Comparison of ENCODE assay signal across 38 cellular contexts in genomic region chr4:153314915-153315314, GRCh38. TPM values are rescaled to one million over a fixed set of nuclear protein-coding genes. Genes with fewer than 3 reads are reported as not detected.
"Had no signal": no experiment of that assay in that cellular context is flagged by ENCODE, and none has a peak within 500 bp of the region (broad histone marks: within the 10 kb centered on the region; RNA-seq: fewer than 3 reads in every experiment).

No MANE protein-coding gene starts in this region.

- H3K27ac Mint-ChIP-seq: activated CD4-positive, alpha-beta memory T cell treated with anti-CD3 and anti-CD28 coated beads for 36 hours; activated CD4-positive, alpha-beta T cell treated with anti-CD3 and anti-CD28 coated beads for 36 hours; activated CD4-positive, alpha-beta T cell treated with anti-CD3 and anti-CD28 coated beads, Interleukin-2, amount 10 ng/mL, durations not matched to agents 24 days and 14 days; activated CD8-positive, alpha-beta memory T cell treated with anti-CD3 and anti-CD28 coated beads, Interleukin-2, amount 10 ng/mL, durations not matched to agents 7 days and 5 days; activated CD8-positive, alpha-beta T cell treated with anti-CD3 and anti-CD28 coated beads, Interleukin-2, amount 10 ng/mL, durations not matched to agents 7 days and 5 days; activated naive CD4-positive, alpha-beta T cell treated with anti-CD3 and anti-CD28 coated beads for 36 hours; activated naive CD4-positive, alpha-beta T cell treated with anti-CD3 and anti-CD28 coated beads, Interleukin-2, amount 50 U/mL, for 24 hours; activated naive CD8-positive, alpha-beta T cell treated with anti-CD3 and anti-CD28 coated beads for 36 hours; activated naive CD8-positive, alpha-beta T cell treated with anti-CD3 and anti-CD28 coated beads, Interleukin-2, amount 50 U/mL, for 24 hours; activated T-helper 1 cell treated with anti-CD3 and anti-CD28 coated beads, Interleukin-12 subunit alpha, Interleukin-12 subunit beta, Interleukin-2, Interleukin-4 antibody, amounts not matched to agents 30 ng/mL and 10 ng/mL and 1 ng/mL, durations not matched to agents 14 hours and 24 hours and 36 hours; activated T-helper 2 cell treated with anti-CD3 and anti-CD28 coated beads, Interferon-gamma antibody, Interleukin-2, Interleukin-4, amounts not matched to agents 10 μg/mL and 5 μg/mL and 100 μg/mL, durations not matched to agents 14 hours and 24 hours and 36 hours; dendritic cell treated with granulocyte-macrophage colony-stimulating factor and Interleukin-4, amounts not matched to agents 40 ng/mL and 50 ng/mL, for 4 days; endodermal cell; T-helper 17 cell; T-helper 2 cell treated with Interferon-gamma antibody and Interleukin-4, amounts not matched to agents 5 μg/mL and 100 μg/mL, for 36 hours had no signal

- H3K4me1 ChIP-seq: adrenal gland, body of pancreas, breast epithelium, esophagus muscularis mucosa, foreskin keratinocyte, gastrocnemius medialis had no signal

- H3K4me3 ChIP-seq: adrenal gland, body of pancreas, breast epithelium, cardiac muscle cell, coronary artery, dorsolateral prefrontal cortex, esophagus muscularis mucosa, gastrocnemius medialis, heart left ventricle had no signal

- H3K27ac ChIP-seq: adrenal gland, body of pancreas, breast epithelium, cardiac muscle cell, coronary artery, esophagus muscularis mucosa, foreskin keratinocyte, gastrocnemius medialis, heart left ventricle, WERI-Rb-1 had no signal

- H3K36me3 ChIP-seq: breast epithelium, cardiac muscle cell had no signal

- ATAC-seq: activated CD4-positive, alpha-beta T cell treated with anti-CD3 and anti-CD28 coated beads for 36 hours; activated CD8-positive, alpha-beta memory T cell treated with anti-CD3 and anti-CD28 coated beads, Interleukin-2, amount 10 ng/mL, durations not matched to agents 7 days and 5 days; activated CD8-positive, alpha-beta T cell treated with anti-CD3 and anti-CD28 coated beads, Interleukin-2, amount 10 ng/mL, durations not matched to agents 7 days and 5 days; activated naive CD8-positive, alpha-beta T cell treated with anti-CD3 and anti-CD28 coated beads, Interleukin-2, amount 50 U/mL, for 24 hours; body of pancreas; foreskin keratinocyte; gastrocnemius medialis; heart left ventricle; T-helper 17 cell had no signal

- DNase-seq: activated CD4-positive, alpha-beta memory T cell treated with anti-CD3 and anti-CD28 coated beads for 36 hours; activated CD4-positive, alpha-beta T cell treated with anti-CD3 and anti-CD28 coated beads for 36 hours; activated CD4-positive, alpha-beta T cell treated with anti-CD3 and anti-CD28 coated beads, Interleukin-2, amount 10 ng/mL, durations not matched to agents 24 days and 14 days; activated CD4-positive, CD25-positive, alpha-beta regulatory T cell; activated CD4-positive, CD25-positive, alpha-beta regulatory T cell treated with anti-CD3 and anti-CD28 coated beads, Interleukin-2, amount 50 U/mL, for 72 hours; activated CD8-positive, alpha-beta memory T cell treated with anti-CD3 and anti-CD28 coated beads, Interleukin-2, amount 10 ng/mL, durations not matched to agents 7 days and 5 days; activated CD8-positive, alpha-beta memory T cell treated with anti-CD3 and anti-CD28 coated beads, Interleukin-2, amount 50 U/mL, for 4 hours; activated CD8-positive, alpha-beta T cell treated with anti-CD3 and anti-CD28 coated beads, Interleukin-2, amount 10 ng/mL, durations not matched to agents 7 days and 5 days; activated effector memory CD4-positive, alpha-beta T cell treated with anti-CD3 and anti-CD28 coated beads, Interleukin-2, amount 50 U/mL, for 16 hours; activated naive CD4-positive, alpha-beta T cell treated with anti-CD3 and anti-CD28 coated beads for 36 hours; activated naive CD8-positive, alpha-beta T cell treated with anti-CD3 and anti-CD28 coated beads for 36 hours; activated naive CD8-positive, alpha-beta T cell treated with anti-CD3 and anti-CD28 coated beads, Interleukin-2, amount 50 U/mL, for 24 hours; activated T-cell treated with anti-CD3 and anti-CD28 coated beads, Interleukin-2, amount 50 U/mL, for 1 hour; activated T-cell treated with anti-CD3 and anti-CD28 coated beads, Interleukin-2, amount 50 U/mL, for 48 hours; adrenal gland; amygdala; aorta; body of pancreas; central memory CD4-positive, alpha-beta T cell; dorsolateral prefrontal cortex; effector memory CD4-positive, alpha-beta T cell; endodermal cell; foreskin keratinocyte; gastrocnemius medialis; glutamatergic neuron; heart left ventricle; T-helper 17 cell; T1000; WERI-Rb-1 had no signal

- H3K27me3 ChIP-seq: adrenal gland, body of pancreas, breast epithelium, cardiac muscle cell, dorsolateral prefrontal cortex, esophagus muscularis mucosa, foreskin keratinocyte, gastrocnemius medialis, heart left ventricle had no signal

- H3K27me3 Mint-ChIP-seq: activated CD4-positive, alpha-beta memory T cell treated with anti-CD3 and anti-CD28 coated beads for 36 hours; activated CD4-positive, alpha-beta T cell treated with anti-CD3 and anti-CD28 coated beads for 36 hours; activated naive CD4-positive, alpha-beta T cell treated with anti-CD3 and anti-CD28 coated beads, Interleukin-2, amount 50 U/mL, for 24 hours; activated naive CD8-positive, alpha-beta T cell treated with anti-CD3 and anti-CD28 coated beads for 36 hours; activated naive CD8-positive, alpha-beta T cell treated with anti-CD3 and anti-CD28 coated beads, Interleukin-2, amount 50 U/mL, for 24 hours; dendritic cell treated with granulocyte-macrophage colony-stimulating factor and Interleukin-4, amounts not matched to agents 40 ng/mL and 50 ng/mL, for 4 days; T-helper 17 cell had no signal

- H3K4me1 Mint-ChIP-seq: activated CD4-positive, alpha-beta T cell treated with anti-CD3 and anti-CD28 coated beads for 36 hours; activated CD4-positive, alpha-beta T cell treated with anti-CD3 and anti-CD28 coated beads, Interleukin-2, amount 10 ng/mL, durations not matched to agents 24 days and 14 days; activated CD8-positive, alpha-beta memory T cell treated with anti-CD3 and anti-CD28 coated beads, Interleukin-2, amount 10 ng/mL, durations not matched to agents 7 days and 5 days; activated naive CD4-positive, alpha-beta T cell treated with anti-CD3 and anti-CD28 coated beads, Interleukin-2, amount 50 U/mL, for 24 hours; activated naive CD8-positive, alpha-beta T cell treated with anti-CD3 and anti-CD28 coated beads for 36 hours; activated naive CD8-positive, alpha-beta T cell treated with anti-CD3 and anti-CD28 coated beads, Interleukin-2, amount 50 U/mL, for 24 hours; endodermal cell; T-helper 17 cell had no signal

- H3K36me3 Mint-ChIP-seq: activated CD4-positive, alpha-beta memory T cell treated with anti-CD3 and anti-CD28 coated beads for 36 hours; activated CD8-positive, alpha-beta memory T cell treated with anti-CD3 and anti-CD28 coated beads, Interleukin-2, amount 10 ng/mL, durations not matched to agents 7 days and 5 days; activated naive CD8-positive, alpha-beta T cell treated with anti-CD3 and anti-CD28 coated beads for 36 hours had no signal

- H3K4me3 Mint-ChIP-seq: activated CD4-positive, alpha-beta memory T cell treated with anti-CD3 and anti-CD28 coated beads for 36 hours; activated CD4-positive, alpha-beta T cell treated with anti-CD3 and anti-CD28 coated beads for 36 hours; activated CD4-positive, alpha-beta T cell treated with anti-CD3 and anti-CD28 coated beads, Interleukin-2, amount 10 ng/mL, durations not matched to agents 24 days and 14 days; activated CD8-positive, alpha-beta memory T cell treated with anti-CD3 and anti-CD28 coated beads, Interleukin-2, amount 10 ng/mL, durations not matched to agents 7 days and 5 days; activated CD8-positive, alpha-beta T cell treated with anti-CD3 and anti-CD28 coated beads, Interleukin-2, amount 10 ng/mL, durations not matched to agents 7 days and 5 days; activated naive CD4-positive, alpha-beta T cell treated with anti-CD3 and anti-CD28 coated beads for 36 hours; activated naive CD4-positive, alpha-beta T cell treated with anti-CD3 and anti-CD28 coated beads, Interleukin-2, amount 50 U/mL, for 24 hours; activated naive CD8-positive, alpha-beta T cell treated with anti-CD3 and anti-CD28 coated beads for 36 hours; activated naive CD8-positive, alpha-beta T cell treated with anti-CD3 and anti-CD28 coated beads, Interleukin-2, amount 50 U/mL, for 24 hours; activated T-helper 1 cell treated with anti-CD3 and anti-CD28 coated beads, Interleukin-12 subunit alpha, Interleukin-12 subunit beta, Interleukin-2, Interleukin-4 antibody, amounts not matched to agents 30 ng/mL and 10 ng/mL and 1 ng/mL, durations not matched to agents 14 hours and 24 hours and 36 hours; dendritic cell treated with granulocyte-macrophage colony-stimulating factor and Interleukin-4, amounts not matched to agents 40 ng/mL and 50 ng/mL, for 4 days; endodermal cell; T-helper 17 cell; T-helper 2 cell treated with Interferon-gamma antibody and Interleukin-4, amounts not matched to agents 5 μg/mL and 100 μg/mL, for 36 hours had no signal

- H3K9me3 Mint-ChIP-seq: activated CD4-positive, alpha-beta memory T cell treated with anti-CD3 and anti-CD28 coated beads for 36 hours; activated CD4-positive, alpha-beta T cell treated with anti-CD3 and anti-CD28 coated beads, Interleukin-2, amount 10 ng/mL, durations not matched to agents 24 days and 14 days; activated naive CD4-positive, alpha-beta T cell treated with anti-CD3 and anti-CD28 coated beads for 36 hours; activated naive CD4-positive, alpha-beta T cell treated with anti-CD3 and anti-CD28 coated beads, Interleukin-2, amount 50 U/mL, for 24 hours; activated naive CD8-positive, alpha-beta T cell treated with anti-CD3 and anti-CD28 coated beads for 36 hours; activated naive CD8-positive, alpha-beta T cell treated with anti-CD3 and anti-CD28 coated beads, Interleukin-2, amount 50 U/mL, for 24 hours; activated T-helper 1 cell treated with anti-CD3 and anti-CD28 coated beads, Interleukin-12 subunit alpha, Interleukin-12 subunit beta, Interleukin-2, Interleukin-4 antibody, amounts not matched to agents 30 ng/mL and 10 ng/mL and 1 ng/mL, durations not matched to agents 14 hours and 24 hours and 36 hours; activated T-helper 2 cell treated with anti-CD3 and anti-CD28 coated beads, Interferon-gamma antibody, Interleukin-2, Interleukin-4, amounts not matched to agents 10 μg/mL and 5 μg/mL and 100 μg/mL, durations not matched to agents 14 hours and 24 hours and 36 hours; dendritic cell treated with granulocyte-macrophage colony-stimulating factor and Interleukin-4, amounts not matched to agents 40 ng/mL and 50 ng/mL, for 4 days; T-helper 2 cell treated with Interferon-gamma antibody and Interleukin-4, amounts not matched to agents 5 μg/mL and 100 μg/mL, for 36 hours had no signal

RNA-seq across cellular contexts. Expression of gene MND1, which starts 29.6 kb away (rescaled TPM):
- total RNA-seq: T-helper 17 cell had no signal
